2 cellular contexts compared by ENCODE assay signal in genomic region chr22:45756558-45756957, GRCh38.
TF ChIP-seq lines count a peak whose summit lies in the region.

No MANE protein-coding gene starts in this region.

TF ChIP-seq in HepG2, 621 proteins besides CTCF, POLR2A, EP300 and RAD21:
- no peak for TF ChIP-seq CERS6 (CRISPR knock-in tag; IDR thresholded peaks at IDR 0.05)
- no peak for TF ChIP-seq HOXA5 (CRISPR knock-in tag; IDR thresholded peaks at IDR 0.05)
- TF ChIP-seq ZSCAN20 (CRISPR knock-in tag; IDR thresholded peaks at IDR 0.05; ENCODE audit: borderline replicate concordance) = no peak
- no peak for TF ChIP-seq ZNF30 (CRISPR knock-in tag; IDR thresholded peaks at IDR 0.05)
- no peak for TF ChIP-seq FOXK1 (CRISPR knock-in tag; IDR thresholded peaks at IDR 0.05; ENCODE audit: borderline replicate concordance, low read depth)
- no peak for TF ChIP-seq TOE1 (CRISPR knock-in tag; IDR thresholded peaks at IDR 0.05)
- TF ChIP-seq ZNF746 (CRISPR knock-in tag; IDR thresholded peaks at IDR 0.05) = no peak

TF ChIP-seq in H1, 55 proteins besides CTCF, POLR2A, EP300 and RAD21:
- no peak for TF ChIP-seq BRCA1 (IDR thresholded peaks at IDR 0.05; ENCODE audit: low read depth, low read length)
- TF ChIP-seq JUND (IDR thresholded peaks at IDR 0.05; ENCODE audit: low read length) = no peak
- no peak for TF ChIP-seq RFX5 (IDR thresholded peaks at IDR 0.05; ENCODE audit: borderline replicate concordance, low read depth, low read length)
- no peak for TF ChIP-seq E2F6 (IDR thresholded peaks at IDR 0.05)
- TF ChIP-seq POU5F1 (IDR thresholded peaks at IDR 0.05; ENCODE audit: low read depth, low read length) = no peak
- no peak for TF ChIP-seq CHD7 (IDR thresholded peaks at IDR 0.05; ENCODE audit: insufficient replicate concordance, low read length)
- TF ChIP-seq SP2 (IDR thresholded peaks at IDR 0.05; ENCODE audit: low read length) = no peak
- TF ChIP-seq ASH2L (IDR thresholded peaks at IDR 0.05; ENCODE audit: low read length) = no peak
- no peak for TF ChIP-seq CBX5 (IDR thresholded peaks at IDR 0.05; ENCODE audit: low read depth, low read length)
- no peak for TF ChIP-seq RXRA (IDR thresholded peaks at IDR 0.05; ENCODE audit: insufficient read depth, low read depth, low read length)
- TF ChIP-seq EZH2 (IDR thresholded peaks at IDR 0.05; ENCODE audit: low read depth, low read length, severe bottlenecking) = no peak
- TF ChIP-seq GTF2F1 (IDR thresholded peaks at IDR 0.05; ENCODE audit: borderline replicate concordance, low read depth, low read length) = no peak
- no peak for TF ChIP-seq CHD2 (IDR thresholded peaks at IDR 0.05; ENCODE audit: low read length)
- TF ChIP-seq NRF1 (IDR thresholded peaks at IDR 0.05; ENCODE audit: low read depth, low read length) = no peak
- TF ChIP-seq CHD1 (IDR thresholded peaks at IDR 0.05; ENCODE audit: low read depth, low read length) = no peak
- TF ChIP-seq CTBP2 (IDR thresholded peaks at IDR 0.05; ENCODE audit: borderline replicate concordance, insufficient read depth, insufficient read length, low read length) = no peak
- TF ChIP-seq SIRT6 (IDR thresholded peaks at IDR 0.05; ENCODE audit: low read length) = no peak
- no peak for TF ChIP-seq SAP30 (IDR thresholded peaks at IDR 0.05; ENCODE audit: insufficient read depth, insufficient replicate concordance, low read length)
- TF ChIP-seq GABPA (IDR thresholded peaks at IDR 0.05; ENCODE audit: borderline replicate concordance, insufficient read depth, low read length) = no peak
- TF ChIP-seq KDM1A (IDR thresholded peaks at IDR 0.05; ENCODE audit: borderline replicate concordance, low read length) = no peak
TF ChIP-seq in H1: peak in this region for 0.
